14 cellular contexts compared by ENCODE assay signal in the genomic region with DNA sequence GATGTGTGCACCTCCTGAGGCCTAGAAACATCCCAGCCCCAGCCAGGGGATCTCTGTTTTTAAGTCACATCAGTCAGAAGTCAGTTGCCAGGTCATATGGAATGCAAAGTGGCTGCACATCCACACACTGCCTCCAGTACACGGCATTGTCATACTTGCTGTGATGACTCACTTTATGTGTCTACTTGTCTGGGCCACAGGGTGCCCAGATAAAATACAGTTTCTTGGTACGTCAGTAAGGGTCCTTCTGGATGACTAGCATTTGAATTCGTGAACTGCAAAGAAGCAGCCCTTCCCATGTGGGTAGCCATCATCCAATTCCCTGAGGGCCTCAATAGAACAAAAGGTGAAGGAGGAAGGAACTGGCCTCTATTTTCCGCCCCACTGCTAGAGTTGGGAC. TPM values are rescaled to one million over a fixed set of nuclear protein-coding genes. Genes with fewer than 3 reads are reported as not detected.
DNase-seq lines count a peak whose midpoint lies in the region; ATAC-seq and TF ChIP-seq lines count a peak whose summit lies in the region.
"Had no signal": no experiment of that assay in that cellular context is flagged by ENCODE, and none has a peak within 500 bp of the region (broad histone marks: within the 10 kb centered on the region; RNA-seq: fewer than 3 reads in every experiment).

No MANE protein-coding gene starts in this region.

- H3K36me3 ChIP-seq in smooth muscle cell (ENCODE audit: low read depth) = no peaks in the 10 kb centered on the region
- H3K36me3 ChIP-seq: neural progenitor cell had no signal

- H3K9ac ChIP-seq in smooth muscle cell (ENCODE audit: low read depth) = no peak overlapping the region
- H3K9ac ChIP-seq: neural progenitor cell had no signal

- H3K27ac ChIP-seq in smooth muscle cell (ENCODE audit: low read depth) = peak overlapping the region; percentile 74
- H3K27ac ChIP-seq: neural progenitor cell had no signal

- peak overlapping the region; percentile 15 for H3K4me2 ChIP-seq in smooth muscle cell
- H3K4me2 ChIP-seq: neural progenitor cell had no signal

- H3K4me3 Mint-ChIP-seq in activated CD8-positive, alpha-beta memory T cell treated with anti-CD3 and anti-CD28 coated beads, Interleukin-2, amount 10 ng/mL, durations not matched to agents 7 days and 5 days = no peak overlapping the region
- H3K4me3 Mint-ChIP-seq: IgD-negative memory B cell, neural progenitor cell had no signal

- no peak for DNase-seq in activated CD8-positive, alpha-beta memory T cell treated with anti-CD3 and anti-CD28 coated beads, Interleukin-2, amount 10 ng/mL, durations not matched to agents 7 days and 5 days
- DNase-seq in activated CD8-positive, alpha-beta memory T cell treated with anti-CD3 and anti-CD28 coated beads, Interleukin-2, amount 50 U/mL, for 48 hours = no peak
- DNase-seq in HT1080 (ENCODE audit: low read depth) (peak; percentile 28), choroid plexus epithelial cell (ENCODE audit: low read depth) (peak; percentile 37), smooth muscle cell (lab: John Stamatoyannopoulos, UW; ENCODE audit: unreplicated experiment) (no peak)
- DNase-seq: amniotic stem cell; COR-L47; NCI-H146; stimulated activated naive CD4-positive, alpha-beta T cell treated with Interleukin-2 at 50 U/mL for 16 hours had no signal

- ATAC-seq in activated CD8-positive, alpha-beta memory T cell treated with anti-CD3 and anti-CD28 coated beads, Interleukin-2, amount 10 ng/mL, durations not matched to agents 7 days and 5 days = peak; percentile 36
- ATAC-seq in GM21737 (IDR thresholded peaks at IDR 0.05; ENCODE audit: unreplicated experiment) = no peak
- ATAC-seq in GM21526 (IDR thresholded peaks at IDR 0.05; ENCODE audit: low FRiP score, unreplicated experiment) = no peak
- no peak for ATAC-seq in GM19328 (IDR thresholded peaks at IDR 0.05; ENCODE audit: unreplicated experiment)

- H3K27me3 ChIP-seq in smooth muscle cell (ENCODE audit: low read depth) = no peaks in the 10 kb centered on the region
- H3K27me3 ChIP-seq: neural progenitor cell had no signal

- peaks cover 2% of the 10 kb centered on the region for H3K9me3 Mint-ChIP-seq in activated CD8-positive, alpha-beta memory T cell treated with anti-CD3 and anti-CD28 coated beads, Interleukin-2, amount 10 ng/mL, durations not matched to agents 7 days and 5 days (ENCODE audit: low read depth)

- H3K4me3 ChIP-seq in choroid plexus epithelial cell (ENCODE audit: low read depth, low read length) (no peak overlapping the region), smooth muscle cell (no peak overlapping the region)
- H3K4me3 ChIP-seq: neural progenitor cell had no signal

- no peaks in the 10 kb centered on the region for H4K20me1 ChIP-seq in smooth muscle cell (ENCODE audit: low read depth)

- peaks cover 56% of the 10 kb centered on the region for H3K36me3 Mint-ChIP-seq in activated CD8-positive, alpha-beta memory T cell treated with anti-CD3 and anti-CD28 coated beads, Interleukin-2, amount 10 ng/mL, durations not matched to agents 7 days and 5 days

- no peaks in the 10 kb centered on the region for H3K27me3 Mint-ChIP-seq in activated CD8-positive, alpha-beta memory T cell treated with anti-CD3 and anti-CD28 coated beads, Interleukin-2, amount 10 ng/mL, durations not matched to agents 7 days and 5 days
- H3K27me3 Mint-ChIP-seq: IgD-negative memory B cell had no signal

- TF ChIP-seq CTCF in choroid plexus epithelial cell (conservative IDR thresholded peaks at IDR 0.05; ENCODE audit: low read depth, low read length) = no peak
- no peak for TF ChIP-seq CTCF in smooth muscle cell (IDR thresholded peaks at IDR 0.05; ENCODE audit: borderline replicate concordance, insufficient read depth, poor library complexity, severe bottlenecking)

- H3K9me3 ChIP-seq in smooth muscle cell (replicated peaks; ENCODE audit: low read depth) = no peaks in the 10 kb centered on the region

- WGBS in smooth muscle cell (ENCODE audit: low lambda C conversion rate) = 60% methylated on average over 4 of the region's 4 CpGs

- H3K27ac Mint-ChIP-seq in activated CD8-positive, alpha-beta memory T cell treated with anti-CD3 and anti-CD28 coated beads, Interleukin-2, amount 10 ng/mL, durations not matched to agents 7 days and 5 days = no peak overlapping the region
- H3K27ac Mint-ChIP-seq: IgD-negative memory B cell, neural progenitor cell had no signal

- no peaks in the 10 kb centered on the region for H3K79me2 ChIP-seq in smooth muscle cell (ENCODE audit: low read depth)

- H3K4me1 Mint-ChIP-seq in activated CD8-positive, alpha-beta memory T cell treated with anti-CD3 and anti-CD28 coated beads, Interleukin-2, amount 10 ng/mL, durations not matched to agents 7 days and 5 days = peaks cover 11% of the 10 kb centered on the region

- H2AFZ ChIP-seq in smooth muscle cell (ENCODE audit: low read depth) = no peak overlapping the region
- H2AFZ ChIP-seq: neural progenitor cell had no signal

- no peaks in the 10 kb centered on the region for H3F3A ChIP-seq in smooth muscle cell (ENCODE audit: low read depth)

- H3K4me1 ChIP-seq in smooth muscle cell (ENCODE audit: low read depth) = no peaks in the 10 kb centered on the region
- H3K4me1 ChIP-seq: neural progenitor cell had no signal

- CTCF ChIA-PET in activated CD8-positive, alpha-beta memory T cell treated with anti-CD3 and anti-CD28 coated beads, Interleukin-2, amount 10 ng/mL, durations not matched to agents 7 days and 5 days (lab: Charles Lee) = no interaction called here

RNA-seq across cellular contexts. Expression of a gene that starts 27.7 kb away (rescaled TPM):
- 10 to 100 TPM; 33.5 to 36.1 TPM for total RNA-seq in activated CD8-positive, alpha-beta memory T cell treated with anti-CD3 and anti-CD28 coated beads, Interleukin-2, amount 10 ng/mL, durations not matched to agents 7 days and 5 days
- total RNA-seq in HT1080 (2014; rRNA removed; shearing (Covaris generic)) = 12.0 and 16.8 TPM in 2 replicates
- 7.8 and 8.7 TPM in 2 replicates for polyA plus RNA-seq in HT1080 (2015; cell fraction: cytosol; rRNA removed)
- 22.8 and 23.6 TPM in 2 replicates for polyA plus RNA-seq in HT1080 (2015; cell fraction: nucleus; rRNA removed)
- 8.7 and 17.9 TPM in 2 replicates for total RNA-seq in smooth muscle cell
- 7.6 and 8.7 TPM in 2 replicates for polyA plus RNA-seq in smooth muscle cell

Comparison
In these comparisons a context has a peak if more than half of its experiments do, and no peak if none do; other contexts are left out.
1. DNase-seq: peak in HT1080 (single experiment) and choroid plexus epithelial cell (single experiment); none in activated CD8-positive, alpha-beta memory T cell treated with anti-CD3 and anti-CD28 coated beads, Interleukin-2, amount 10 ng/mL, durations not matched to agents 7 days and 5 days (single experiment), activated CD8-positive, alpha-beta memory T cell treated with anti-CD3 and anti-CD28 coated beads, Interleukin-2, amount 50 U/mL, for 48 hours (single experiment) and smooth muscle cell (single experiment).